In the genomic region with DNA sequence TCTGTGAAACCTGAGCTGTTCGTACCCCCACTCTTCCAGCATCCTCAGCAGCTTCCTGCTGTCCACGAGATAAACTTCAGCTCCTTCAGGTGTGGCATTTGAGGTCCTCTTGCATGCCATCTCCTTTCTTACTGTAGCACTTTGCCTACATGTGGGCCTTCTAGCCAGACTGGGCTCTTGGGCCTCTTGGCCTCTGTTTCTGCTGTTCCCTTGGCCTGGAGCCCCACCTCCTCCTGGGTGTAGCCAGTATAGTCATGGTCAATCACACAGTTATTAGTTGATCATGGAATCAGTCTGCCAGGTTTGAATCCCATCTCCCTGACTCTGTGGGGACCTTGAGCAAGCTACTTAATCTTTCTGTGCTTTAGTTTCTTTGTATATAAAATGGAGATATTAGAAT, we compare ENCODE assay signal across 21 cellular contexts. TPM values are rescaled to one million over a fixed set of nuclear protein-coding genes. Genes with fewer than 3 reads are reported as not detected.
DNase-seq lines count a peak whose midpoint lies in the region; ATAC-seq and TF ChIP-seq lines count a peak whose summit lies in the region.
"Had no signal": no experiment of that assay in that cellular context is flagged by ENCODE, and none has a peak within 500 bp of the region (broad histone marks: within the 10 kb centered on the region; RNA-seq: fewer than 3 reads in every experiment).

No MANE protein-coding gene starts in this region.

- no peak overlapping the region for H4K5ac ChIP-seq in mesendoderm (ENCODE audit: low read length)

- no peak overlapping the region for H3K56ac ChIP-seq in mesendoderm (ENCODE audit: low read length)

- no peak overlapping the region for H2BK15ac ChIP-seq in mesendoderm (replicated peaks; ENCODE audit: low read depth)

- H3K36me3 ChIP-seq in WERI-Rb-1 (peaks cover 78% of the 10 kb centered on the region), upper lobe of right lung (peaks cover 87% of the 10 kb centered on the region), mesendoderm (ENCODE audit: control insufficient read depth, insufficient read depth, low read length) (peaks cover 7% of the 10 kb centered on the region)

- intact Hi-C loops in upper lobe of right lung (cut with DNase I) = no loop called here

- H3K36me3 Mint-ChIP-seq in activated T-cell treated with anti-CD3 and anti-CD28 coated beads, Interleukin-2, amount 50 U/mL, for 24 hours (ENCODE audit: low read depth) = peaks cover 94% of the 10 kb centered on the region
- peaks cover 38 to 43% of the 10 kb centered on the region in 2 donors for H3K36me3 Mint-ChIP-seq in stimulated activated naive B cell treated with anti-CD40 and anti-IgM and Interleukin-4, amounts not matched to agents 10 μg/mL and 1 μg/mL and 100 μg/mL, for 72 hours

- no peak overlapping the region for H3K23ac ChIP-seq in mesendoderm (ENCODE audit: low read length)

- TF ChIP-seq CTCF in WERI-Rb-1 (IDR thresholded peaks at IDR 0.05; ENCODE audit: low read depth, low read length) (no peak), fibroblast of mammary gland (conservative IDR thresholded peaks at IDR 0.05; ENCODE audit: control insufficient read depth, insufficient read depth, low read depth, low read length) (no peak), upper lobe of right lung (IDR thresholded peaks at IDR 0.05) (no peak)

- H3K9me3 Mint-ChIP-seq in activated T-cell treated with anti-CD3 and anti-CD28 coated beads, Interleukin-2, amount 50 U/mL, for 24 hours = no peaks in the 10 kb centered on the region
- no peaks in the 10 kb centered on the region for H3K9me3 Mint-ChIP-seq in stimulated activated naive B cell treated with anti-CD40 and anti-IgM and Interleukin-4, amounts not matched to agents 10 μg/mL and 1 μg/mL and 100 μg/mL, for 72 hours
- H3K9me3 Mint-ChIP-seq: HFFc6 had no signal

- H3K27me3 Mint-ChIP-seq in activated T-cell treated with anti-CD3 and anti-CD28 coated beads, Interleukin-2, amount 50 U/mL, for 24 hours = no peaks in the 10 kb centered on the region
- H3K27me3 Mint-ChIP-seq in stimulated activated naive B cell treated with anti-CD40 and anti-IgM and Interleukin-4, amounts not matched to agents 10 μg/mL and 1 μg/mL and 100 μg/mL, for 72 hours = no peaks in the 10 kb centered on the region
- H3K27me3 Mint-ChIP-seq: B cell had no signal

- H3K27ac ChIP-seq in WERI-Rb-1 (peak overlapping the region; percentile 6; the same call in 1 of the 2 replicates), upper lobe of right lung (no peak overlapping the region), mesendoderm (ENCODE audit: low read depth, low read length) (no peak overlapping the region)

- DNase-seq in activated T-cell treated with anti-CD3 and anti-CD28 coated beads, Interleukin-2, amount 50 U/mL, for 24 hours = no peak
- no peak for DNase-seq in activated T-cell treated with anti-CD3 and anti-CD28 coated beads, Interleukin-2, amount 50 U/mL, for 1 hour
- DNase-seq in WERI-Rb-1 (no peak), fibroblast of mammary gland (ENCODE audit: low read depth) (peak; percentile 25), upper lobe of right lung (no peak), mesendoderm (no peak)
- DNase-seq in stimulated activated naive B cell treated with anti-CD40 and anti-IgM and Interleukin-4, amounts not matched to agents 10 μg/mL and 1 μg/mL and 100 μg/mL, for 72 hours = no peak
- DNase-seq: DMS53, EL, HFFc6, KBM-7, NCI-H1417, NCI-H187 treated with DMSO at 0.1 percent for 48 hours, NCI-H2227 treated with DMSO at 0.1 percent for 48 hours, NCI-H524, SIG-M5 had no signal

- H2AK5ac ChIP-seq in mesendoderm (ENCODE audit: low read length) = no peak overlapping the region

- H3K4me3 ChIP-seq in WERI-Rb-1 (ENCODE audit: low read depth, low read length) = no peak overlapping the region
- H3K4me3 ChIP-seq in fibroblast of mammary gland (ENCODE audit: control insufficient read depth, low read depth, low read length) = no peak overlapping the region
- H3K4me3 ChIP-seq in upper lobe of right lung = no peak overlapping the region
- H3K4me3 ChIP-seq in mesendoderm (ENCODE audit: low read length) = no peak overlapping the region
- H3K4me3 ChIP-seq: GM12878 had no signal

- no peak overlapping the region for H3K9ac ChIP-seq in mesendoderm (ENCODE audit: low read length)

- H3K27ac Mint-ChIP-seq in activated T-cell treated with anti-CD3 and anti-CD28 coated beads, Interleukin-2, amount 50 U/mL, for 24 hours = peak overlapping the region; percentile 47
- H3K27ac Mint-ChIP-seq in stimulated activated naive B cell treated with anti-CD40 and anti-IgM and Interleukin-4, amounts not matched to agents 10 μg/mL and 1 μg/mL and 100 μg/mL, for 72 hours = peak overlapping the region; percentile 78
- H3K27ac Mint-ChIP-seq: B cell, HFFc6 had no signal

- H3K27me3 ChIP-seq in WERI-Rb-1 (ENCODE audit: insufficient read depth, low read depth, severe bottlenecking) (no peaks in the 10 kb centered on the region), upper lobe of right lung (no peaks in the 10 kb centered on the region), mesendoderm (ENCODE audit: insufficient read depth, low read length, poor library complexity) (no peaks in the 10 kb centered on the region)

- no peak overlapping the region for H3K18ac ChIP-seq in mesendoderm (ENCODE audit: low read length)

- H3K4ac ChIP-seq in mesendoderm (ENCODE audit: low read depth, low read length) = no peak overlapping the region

- H3K79me1 ChIP-seq in mesendoderm (ENCODE audit: low read length) = peaks cover 1% of the 10 kb centered on the region

- no peak for ATAC-seq in stimulated activated naive B cell treated with anti-CD40 and anti-IgM and Interleukin-4, amounts not matched to agents 10 μg/mL and 1 μg/mL and 100 μg/mL, for 72 hours (replicated peaks)
- ATAC-seq in upper lobe of right lung (no peak), GM19455 (IDR thresholded peaks at IDR 0.05; ENCODE audit: unreplicated experiment) (no peak)
- ATAC-seq: GM12878, HepG2 had no signal

- no peak overlapping the region for H3K4me3 Mint-ChIP-seq in activated T-cell treated with anti-CD3 and anti-CD28 coated beads, Interleukin-2, amount 50 U/mL, for 24 hours
- no peak overlapping the region for H3K4me3 Mint-ChIP-seq in stimulated activated naive B cell treated with anti-CD40 and anti-IgM and Interleukin-4, amounts not matched to agents 10 μg/mL and 1 μg/mL and 100 μg/mL, for 72 hours
- H3K4me3 Mint-ChIP-seq: B cell, HFFc6 had no signal

- H3K79me2 ChIP-seq in mesendoderm (ENCODE audit: control insufficient read depth, insufficient read depth, low read length) = no peaks in the 10 kb centered on the region

- H2BK120ac ChIP-seq in mesendoderm (ENCODE audit: low read depth, low read length) = no peak overlapping the region

- H3K4me1 ChIP-seq in upper lobe of right lung = no peaks in the 10 kb centered on the region
- H3K4me1 ChIP-seq in mesendoderm (ENCODE audit: control insufficient read depth, low read depth, low read length) = no peaks in the 10 kb centered on the region

- H4K8ac ChIP-seq in mesendoderm (ENCODE audit: low read depth, low read length) = no peak overlapping the region

- H3K9me3 ChIP-seq in WERI-Rb-1 (ENCODE audit: severe bottlenecking) (no peaks in the 10 kb centered on the region), upper lobe of right lung (no peaks in the 10 kb centered on the region)

- no peaks in the 10 kb centered on the region for H3K4me1 Mint-ChIP-seq in activated T-cell treated with anti-CD3 and anti-CD28 coated beads, Interleukin-2, amount 50 U/mL, for 24 hours (ENCODE audit: low read depth)
- H3K4me1 Mint-ChIP-seq in stimulated activated naive B cell treated with anti-CD40 and anti-IgM and Interleukin-4, amounts not matched to agents 10 μg/mL and 1 μg/mL and 100 μg/mL, for 72 hours = no peaks in the 10 kb centered on the region
- H3K4me1 Mint-ChIP-seq: B cell had no signal

- no peak overlapping the region for H3K4me2 ChIP-seq in mesendoderm (ENCODE audit: low read length)

- no peak overlapping the region for H2BK5ac ChIP-seq in mesendoderm (ENCODE audit: low read length)

- WGBS in mesendoderm (ENCODE audit: extremely low coverage, insufficient coverage, low lambda C conversion rate) = no CpG with 5 or more reads among the region's 2 CpGs

RNA-seq across cellular contexts. Expression of a gene that starts 26.4 kb away (rescaled TPM):
- total RNA-seq in upper lobe of right lung = 13.9 TPM
- 5.8 TPM for polyA plus RNA-seq in mesendoderm (2013, experiment 1 of 2)
- 5.4 TPM for polyA plus RNA-seq in mesendoderm (2013, experiment 2 of 2)

RNA-seq across cellular contexts. Expression of a gene that starts 26.6 kb away (rescaled TPM):
- 5.9 TPM for total RNA-seq in upper lobe of right lung
- 0.27 TPM for polyA plus RNA-seq in mesendoderm (2013, experiment 1 of 2)
- polyA plus RNA-seq in mesendoderm (2013, experiment 2 of 2) = 0.10 TPM
- total RNA-seq: A172, HepG2 had no signal
